In the genomic region with DNA sequence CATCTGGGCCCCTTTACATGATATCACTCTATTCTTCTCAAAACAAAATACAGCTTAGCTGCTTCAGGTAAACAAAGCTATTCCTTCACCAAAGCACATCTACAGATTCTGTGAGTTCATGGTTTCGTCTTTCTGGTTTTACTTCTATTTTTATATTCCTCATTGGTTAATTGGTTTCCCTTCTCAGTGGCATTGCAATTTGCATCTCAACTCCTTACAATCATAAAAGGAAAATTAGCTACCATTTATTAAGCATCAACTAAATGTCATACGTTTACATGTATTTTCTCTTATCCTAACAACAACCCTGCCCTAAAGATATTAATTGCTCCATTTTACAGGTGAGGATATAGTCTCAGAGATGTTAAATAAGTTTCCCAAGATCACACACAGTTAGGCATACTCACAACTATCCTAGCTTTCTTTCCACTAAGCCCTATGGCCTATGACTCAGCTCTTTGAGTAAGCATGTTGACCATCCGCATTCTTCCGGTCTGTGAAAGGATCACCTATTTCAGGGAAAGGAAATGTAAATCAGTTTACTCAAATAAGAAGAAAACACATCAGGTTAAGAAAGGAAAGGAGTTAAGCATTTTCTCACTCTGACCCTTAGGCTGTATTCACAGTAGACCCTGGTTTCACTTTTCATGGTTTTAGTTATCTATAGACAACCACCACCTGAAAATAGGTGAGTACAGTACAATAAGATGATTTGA, we compare ENCODE assay signal across 7 cellular contexts.
DNase-seq lines count a peak whose midpoint lies in the region; ATAC-seq and TF ChIP-seq lines count a peak whose summit lies in the region.

No MANE protein-coding gene starts in this region.

- no peak for TF ChIP-seq POLR2A in thyroid gland (IDR thresholded peaks at IDR 0.05)

- H4K20me1 ChIP-seq in smooth muscle cell (ENCODE audit: low read depth): no peaks in the 10 kb centered on the region

- H3K4me3 ChIP-seq in smooth muscle cell (no peak overlapping the region), thyroid gland (replicated peaks in 1 of 3) (no peak overlapping the region)

- no peaks in the 10 kb centered on the region for H3F3A ChIP-seq in smooth muscle cell (ENCODE audit: low read depth)

- DNase-seq in amniotic epithelial cell (ENCODE audit: low read depth): peak; percentile 69
- DNase-seq in smooth muscle cell (lab: John Stamatoyannopoulos, UW; ENCODE audit: unreplicated experiment): no peak
- no peak for DNase-seq in activated T-cell treated with anti-CD3 and anti-CD28 coated beads for 4 hours
- DNase-seq in thyroid gland: no peak
- no peak for DNase-seq in activated gamma-delta T cell (lab: John Stamatoyannopoulos, UW)

- WGBS in smooth muscle cell (ENCODE audit: low lambda C conversion rate): 53% methylated on average over 4 of the region's 4 CpGs
- WGBS in thyroid gland, 2 donors: 90 to 92% methylated on average over 4 of the region's 4 CpGs

- intact Hi-C loops in thyroid gland (cut with DNase I): no loop called here

- no peak overlapping the region for H2AFZ ChIP-seq in smooth muscle cell (ENCODE audit: low read depth)

- H3K4me1 ChIP-seq in smooth muscle cell (ENCODE audit: low read depth): no peaks in the 10 kb centered on the region
- H3K4me1 ChIP-seq in thyroid gland: no peaks in the 10 kb centered on the region

- no peaks in the 10 kb centered on the region for H3K9me3 ChIP-seq in smooth muscle cell (replicated peaks; ENCODE audit: low read depth)
- no peaks in the 10 kb centered on the region for H3K9me3 ChIP-seq in thyroid gland

- peaks cover 7% of the 10 kb centered on the region for H3K27me3 ChIP-seq in smooth muscle cell (ENCODE audit: low read depth)
- H3K27me3 ChIP-seq in thyroid gland: no peaks in the 10 kb centered on the region

- TF ChIP-seq CTCF in smooth muscle cell (IDR thresholded peaks at IDR 0.05; ENCODE audit: borderline replicate concordance, insufficient read depth, poor library complexity, severe bottlenecking): no peak
- no peak for TF ChIP-seq CTCF in thyroid gland (IDR thresholded peaks at IDR 0.05)

- H3K9ac ChIP-seq in smooth muscle cell (ENCODE audit: low read depth): no peak overlapping the region

- H3K36me3 ChIP-seq in smooth muscle cell (ENCODE audit: low read depth) (no peaks in the 10 kb centered on the region), thyroid gland (no peaks in the 10 kb centered on the region)

- no peaks in the 10 kb centered on the region for H3K79me2 ChIP-seq in smooth muscle cell (ENCODE audit: low read depth)

- peak overlapping the region; percentile 7 for H3K27ac ChIP-seq in smooth muscle cell (ENCODE audit: low read depth)
- H3K27ac ChIP-seq in thyroid gland: no peak overlapping the region

- ATAC-seq in GM19397 (IDR thresholded peaks at IDR 0.05; ENCODE audit: unreplicated experiment) (peak; percentile 74), HG03066 (IDR thresholded peaks at IDR 0.05; ENCODE audit: low read depth, unreplicated experiment) (peak; percentile 85)

- no peak overlapping the region for H3K4me2 ChIP-seq in smooth muscle cell
